Comparison of ENCODE assay signal across 2 cellular contexts in the genomic region with DNA sequence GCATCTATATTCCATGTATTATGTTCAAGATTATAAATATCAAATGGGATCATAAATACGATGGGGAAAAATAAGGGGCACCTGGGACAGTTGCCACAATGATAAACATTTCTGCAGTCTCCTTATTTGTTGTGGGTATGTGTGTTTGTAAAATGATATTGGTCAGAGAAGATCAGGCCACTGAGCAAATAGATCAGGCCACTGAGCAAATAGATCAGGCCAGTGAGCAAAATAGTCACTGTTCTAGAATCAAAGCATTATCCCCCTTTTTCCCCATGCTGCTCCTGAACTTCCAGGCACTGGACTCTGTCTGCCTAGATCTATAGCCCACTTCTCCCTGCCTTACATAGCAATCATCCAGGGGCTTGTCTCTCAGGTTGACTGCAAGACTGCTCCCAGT.
A peak's percentile ranks its signal among the peaks of the same experiment; 100 is the strongest.
TF ChIP-seq lines count a peak whose summit lies in the region.

No MANE protein-coding gene starts in this region.

TF ChIP-seq in IMR-90, 13 proteins besides CTCF, POLR2A, EP300 and RAD21:
- TF ChIP-seq NFE2L2 (IDR thresholded peaks at IDR 0.05; ENCODE audit: low read depth, low read length): no peak
- TF ChIP-seq RFX5 (IDR thresholded peaks at IDR 0.05; ENCODE audit: low read depth, low read length): no peak
- TF ChIP-seq ELK1 (IDR thresholded peaks at IDR 0.05; ENCODE audit: borderline replicate concordance, low read depth, low read length): no peak
- TF ChIP-seq, protein P1, sequence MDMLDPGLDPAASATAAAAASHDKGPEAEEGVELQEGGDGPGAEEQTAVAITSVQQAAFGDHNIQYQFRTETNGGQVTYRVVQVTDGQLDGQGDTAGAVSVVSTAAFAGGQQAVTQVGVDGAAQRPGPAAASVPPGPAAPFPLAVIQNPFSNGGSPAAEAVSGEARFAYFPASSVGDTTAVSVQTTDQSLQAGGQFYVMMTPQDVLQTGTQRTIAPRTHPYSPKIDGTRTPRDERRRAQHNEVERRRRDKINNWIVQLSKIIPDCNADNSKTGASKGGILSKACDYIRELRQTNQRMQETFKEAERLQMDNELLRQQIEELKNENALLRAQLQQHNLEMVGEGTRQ (IDR thresholded peaks at IDR 0.05; ENCODE audit: low read depth, low read length): no peak
- TF ChIP-seq MXI1 (IDR thresholded peaks at IDR 0.05; ENCODE audit: borderline replicate concordance, low read depth, low read length): no peak
- no peak for TF ChIP-seq FOS (IDR thresholded peaks at IDR 0.05; ENCODE audit: low read depth, low read length)
- TF ChIP-seq MAZ (IDR thresholded peaks at IDR 0.05; ENCODE audit: borderline replicate concordance, low read depth, low read length): no peak
- TF ChIP-seq MAFK (IDR thresholded peaks at IDR 0.05; ENCODE audit: low read depth, low read length): no peak
- no peak for TF ChIP-seq SMC3 (IDR thresholded peaks at IDR 0.05; ENCODE audit: low read depth, low read length)
- TF ChIP-seq BHLHE40 (IDR thresholded peaks at IDR 0.05; ENCODE audit: low read depth, low read length): no peak
- no peak for TF ChIP-seq RCOR1 (IDR thresholded peaks at IDR 0.05; ENCODE audit: insufficient replicate concordance, low read length)
- TF ChIP-seq CEBPB (IDR thresholded peaks at IDR 0.05; ENCODE audit: low read depth, low read length): no peak

TF ChIP-seq in HepG2, 621 proteins besides CTCF, POLR2A, EP300 and RAD21:
- TF ChIP-seq CHD4 (IDR thresholded peaks at IDR 0.05; ENCODE audit: borderline replicate concordance, low read length) (no peak), HOXA9 (CRISPR knock-in tag; IDR thresholded peaks at IDR 0.05; ENCODE audit: borderline replicate concordance) (no peak), GABPB1 (CRISPR knock-in tag; IDR thresholded peaks at IDR 0.05) (peak; percentile 22; the same call in 1 of the 2 replicates), GABPA (IDR thresholded peaks at IDR 0.05; ENCODE audit: low read depth, low read length) (no peak), GABPA (CRISPR knock-in tag; IDR thresholded peaks at IDR 0.05; ENCODE audit: low read depth) (peak; percentile 39; the same call in 1 of the 2 replicates), PAXIP1 (CRISPR knock-in tag; conservative IDR thresholded peaks at IDR 0.05) (no peak), ARID5B (CRISPR knock-in tag; IDR thresholded peaks at IDR 0.05) (0 out of 2 replicates have a peak, but pooled peaks have one; percentile 24), JDP2 (CRISPR knock-in tag; IDR thresholded peaks at IDR 0.05; ENCODE audit: borderline replicate concordance) (no peak)
- TF ChIP-seq, protein P2, sequence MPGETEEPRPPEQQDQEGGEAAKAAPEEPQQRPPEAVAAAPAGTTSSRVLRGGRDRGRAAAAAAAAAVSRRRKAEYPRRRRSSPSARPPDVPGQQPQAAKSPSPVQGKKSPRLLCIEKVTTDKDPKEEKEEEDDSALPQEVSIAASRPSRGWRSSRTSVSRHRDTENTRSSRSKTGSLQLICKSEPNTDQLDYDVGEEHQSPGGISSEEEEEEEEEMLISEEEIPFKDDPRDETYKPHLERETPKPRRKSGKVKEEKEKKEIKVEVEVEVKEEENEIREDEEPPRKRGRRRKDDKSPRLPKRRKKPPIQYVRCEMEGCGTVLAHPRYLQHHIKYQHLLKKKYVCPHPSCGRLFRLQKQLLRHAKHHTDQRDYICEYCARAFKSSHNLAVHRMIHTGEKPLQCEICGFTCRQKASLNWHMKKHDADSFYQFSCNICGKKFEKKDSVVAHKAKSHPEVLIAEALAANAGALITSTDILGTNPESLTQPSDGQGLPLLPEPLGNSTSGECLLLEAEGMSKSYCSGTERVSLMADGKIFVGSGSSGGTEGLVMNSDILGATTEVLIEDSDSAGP (CRISPR knock-in tag; IDR thresholded peaks at IDR 0.05; ENCODE audit: borderline replicate concordance): no peak
- TF ChIP-seq, protein P3, sequence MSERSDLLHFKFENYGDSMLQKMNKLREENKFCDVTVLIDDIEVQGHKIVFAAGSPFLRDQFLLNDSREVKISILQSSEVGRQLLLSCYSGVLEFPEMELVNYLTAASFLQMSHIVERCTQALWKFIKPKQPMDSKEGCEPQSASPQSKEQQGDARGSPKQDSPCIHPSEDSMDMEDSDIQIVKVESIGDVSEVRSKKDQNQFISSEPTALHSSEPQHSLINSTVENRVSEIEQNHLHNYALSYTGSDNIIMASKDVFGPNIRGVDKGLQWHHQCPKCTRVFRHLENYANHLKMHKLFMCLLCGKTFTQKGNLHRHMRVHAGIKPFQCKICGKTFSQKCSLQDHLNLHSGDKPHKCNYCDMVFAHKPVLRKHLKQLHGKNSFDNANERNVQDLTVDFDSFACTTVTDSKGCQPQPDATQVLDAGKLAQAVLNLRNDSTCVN (CRISPR knock-in tag; IDR thresholded peaks at IDR 0.05; ENCODE audit: borderline replicate concordance): 0 out of 2 replicates have a peak, but pooled peaks have one; percentile 44
- TF ChIP-seq, protein P4, sequence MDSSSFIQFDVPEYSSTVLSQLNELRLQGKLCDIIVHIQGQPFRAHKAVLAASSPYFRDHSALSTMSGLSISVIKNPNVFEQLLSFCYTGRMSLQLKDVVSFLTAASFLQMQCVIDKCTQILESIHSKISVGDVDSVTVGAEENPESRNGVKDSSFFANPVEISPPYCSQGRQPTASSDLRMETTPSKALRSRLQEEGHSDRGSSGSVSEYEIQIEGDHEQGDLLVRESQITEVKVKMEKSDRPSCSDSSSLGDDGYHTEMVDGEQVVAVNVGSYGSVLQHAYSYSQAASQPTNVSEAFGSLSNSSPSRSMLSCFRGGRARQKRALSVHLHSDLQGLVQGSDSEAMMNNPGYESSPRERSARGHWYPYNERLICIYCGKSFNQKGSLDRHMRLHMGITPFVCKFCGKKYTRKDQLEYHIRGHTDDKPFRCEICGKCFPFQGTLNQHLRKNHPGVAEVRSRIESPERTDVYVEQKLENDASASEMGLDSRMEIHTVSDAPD (CRISPR knock-in tag; IDR thresholded peaks at IDR 0.05): no peak
